9 cellular contexts compared by ENCODE assay signal in genomic region chr16:66548868-66549267, GRCh38. TPM values are rescaled to one million over a fixed set of nuclear protein-coding genes. Genes with fewer than 3 reads are reported as not detected.
DNase-seq lines count a peak whose midpoint lies in the region; ATAC-seq and TF ChIP-seq lines count a peak whose summit lies in the region.
"Had no signal": no experiment of that assay in that cellular context is flagged by ENCODE, and none has a peak within 500 bp of the region (broad histone marks: within the 10 kb centered on the region; RNA-seq: fewer than 3 reads in every experiment).

No MANE protein-coding gene starts in this region.

- H4K20me1 ChIP-seq in SK-N-SH (ENCODE audit: insufficient read depth): no peaks in the 10 kb centered on the region

- WGBS in SK-N-SH (ENCODE audit: low lambda C conversion rate): 99% methylated on average over 9 of the region's 9 CpGs
- 63 to 79% (median 73%) methylated on average over 9 of the region's 9 CpGs for WGBS in adrenal gland, 4 donors

- TF ChIP-seq CTCF in SK-N-SH (IDR thresholded peaks at IDR 0.05): no peak
- no peak for TF ChIP-seq CTCF in adrenal gland (IDR thresholded peaks at IDR 0.05)
- no peak for TF ChIP-seq CTCF in left lung (IDR thresholded peaks at IDR 0.05)

- intact Hi-C loops in adrenal gland (cut with DNase I): no loop called here
- intact Hi-C loops in left lung (cut with DNase I): no loop called here

- peaks cover 14% of the 10 kb centered on the region for H3K79me2 ChIP-seq in SK-N-SH (ENCODE audit: insufficient read depth)

- H3K27me3 ChIP-seq in SK-N-SH (ENCODE audit: insufficient read depth): no peaks in the 10 kb centered on the region
- H3K27me3 ChIP-seq in adrenal gland: no peaks in the 10 kb centered on the region
- H3K27me3 ChIP-seq in left lung: no peaks in the 10 kb centered on the region

- peak overlapping the region; percentile 93; the same call in 1 of the 2 replicates for H3K9ac ChIP-seq in SK-N-SH

- H3K4me2 ChIP-seq in SK-N-SH: peak overlapping the region; percentile 94

- TF ChIP-seq POLR2A in adrenal gland (IDR thresholded peaks at IDR 0.05): no peak

- CTCF ChIA-PET in SK-N-SH (lab: Yijun Ruan, JAX): interaction anchor here (0.9 to 2.6 kb wide), 4 partner anchors 13 to 113 kb away, joined by 3 to 9 read pairs (median 5); no protein-coding TSS in a partner anchor

- no peak for TF ChIP-seq EP300 in SK-N-SH (IDR thresholded peaks at IDR 0.05; ENCODE audit: borderline replicate concordance in 1 of 2, low read depth in 1 of 2, low read length in 1 of 2)

- peaks cover 19 to 27% of the 10 kb centered on the region in 2 experiments; a peak in 3 of 4 replicates for H3K4me1 ChIP-seq in SK-N-SH (ENCODE audit: control insufficient read depth in 1 of 2, insufficient read depth in 2 of 2, low read depth in 1 of 2, low read length in 1 of 2)
- H3K4me1 ChIP-seq in adrenal gland (replicated peaks in 1 of 2): peaks cover 25 to 43% of the 10 kb centered on the region in 2 donors
- peaks cover 24 to 60% of the 10 kb centered on the region in 2 donors for H3K4me1 ChIP-seq in left lung

- no peak for DNase-seq in SK-N-SH
- DNase-seq in adrenal gland: no peak
- no peak for DNase-seq in left lung
- no peak for DNase-seq in substantia nigra (lab: John Stamatoyannopoulos, UW)
- no peak for DNase-seq in NOMO-1 treated with dmso at 0.1 percent for 144 hours (lab: John Stamatoyannopoulos, UW; ENCODE audit: unreplicated experiment)
- DNase-seq in LoVo (ENCODE audit: low spot score): no peak
- DNase-seq in iPS-NIHi11 (ENCODE audit: low spot score): no peak

- H3K9me2 ChIP-seq in SK-N-SH: no peaks in the 10 kb centered on the region

- POLR2A ChIA-PET in SK-N-SH (lab: Yijun Ruan, JAX): no interaction called here

- peak overlapping the region; percentile 65 to 66 for H3K4me3 ChIP-seq in SK-N-SH (ENCODE audit: low read depth in 2 of 2, low read length in 1 of 2)
- peak overlapping the region in 2 of 4 donors; percentile 56 to 79 for H3K4me3 ChIP-seq in adrenal gland
- peak overlapping the region; percentile 69 to 80 for H3K4me3 ChIP-seq in left lung
- H3K4me3 ChIP-seq: SK-N-MC had no signal

- H3K27ac ChIP-seq in SK-N-SH (ENCODE audit: low read depth in 2 of 2, low read length in 1 of 2) (peak overlapping the region in 1 of 2 experiments; percentile 66; a peak in 3 of 4 replicates), adrenal gland (peak overlapping the region in 4 of 5 donors; percentile 87 to 96 (median 92)), left lung (peak overlapping the region; percentile 96 to 98), substantia nigra (ENCODE audit: low read depth, low read length, poor library complexity, severe bottlenecking) (peak overlapping the region; percentile 94)
- H3K27ac ChIP-seq: SK-N-MC had no signal

- H2AFZ ChIP-seq in SK-N-SH (ENCODE audit: low read depth): peak overlapping the region; percentile 75; the same call in 1 of the 2 replicates

- no peaks in the 10 kb centered on the region for H3K9me3 ChIP-seq in SK-N-SH
- no peaks in the 10 kb centered on the region for H3K9me3 ChIP-seq in adrenal gland (replicated peaks in 1 of 3)
- H3K9me3 ChIP-seq in left lung: no peaks in the 10 kb centered on the region

- TF ChIP-seq RAD21 in SK-N-SH (IDR thresholded peaks at IDR 0.05; ENCODE audit: low read length): no peak

- peaks cover 3% of the 10 kb centered on the region for H3F3A ChIP-seq in SK-N-SH (replicated peaks; ENCODE audit: insufficient read depth)

- H3K36me3 ChIP-seq in SK-N-SH (replicated peaks in 1 of 2; ENCODE audit: control insufficient read depth in 1 of 2, insufficient read depth in 2 of 2, low read length in 1 of 2) (peaks cover 0 to 11% of the 10 kb centered on the region in 2 experiments), adrenal gland (replicated peaks in 1 of 2) (no peaks in the 10 kb centered on the region), left lung (no peaks in the 10 kb centered on the region)

- ATAC-seq in SK-N-SH treated with all-trans-retinoic acid at 6 μM for 48 hours (no peak), left lung (no peak)

TF ChIP-seq in SK-N-SH, 30 proteins besides CTCF, POLR2A, EP300 and RAD21 (continues in another document):
- no peak for TF ChIP-seq FOXM1 (IDR thresholded peaks at IDR 0.05; ENCODE audit: low read depth)
- no peak for TF ChIP-seq CHD2 (IDR thresholded peaks at IDR 0.05; ENCODE audit: low read length, partially characterized antibody)
- no peak for TF ChIP-seq RCOR1 (IDR thresholded peaks at IDR 0.05; ENCODE audit: low read length)
- no peak for TF ChIP-seq TAF1 (IDR thresholded peaks at IDR 0.05; ENCODE audit: borderline replicate concordance, low read depth, low read length)
- TF ChIP-seq YY1 (IDR thresholded peaks at IDR 0.05; ENCODE audit: low read depth): no peak
- TF ChIP-seq SIN3A (IDR thresholded peaks at IDR 0.05; ENCODE audit: borderline replicate concordance, low read depth, low read length): no peak
- no peak for TF ChIP-seq RXRA (IDR thresholded peaks at IDR 0.05; ENCODE audit: borderline replicate concordance, low read depth)
- no peak for TF ChIP-seq TEAD4 (IDR thresholded peaks at IDR 0.05; ENCODE audit: borderline replicate concordance, insufficient read depth)
- TF ChIP-seq NRF1 (IDR thresholded peaks at IDR 0.05; ENCODE audit: low read depth, low read length): no peak
- TF ChIP-seq RFX5 (IDR thresholded peaks at IDR 0.05; ENCODE audit: low read length): no peak
- no peak for TF ChIP-seq GABPA (IDR thresholded peaks at IDR 0.05; ENCODE audit: low read depth)
- no peak for TF ChIP-seq USF2 (IDR thresholded peaks at IDR 0.05; ENCODE audit: borderline replicate concordance, low read depth, low read length)

TF ChIP-seq in SK-N-SH treated with all-trans-retinoic acid at 6 μM for 48 hours, 23 proteins besides CTCF, POLR2A, EP300 and RAD21:
- TF ChIP-seq TCF4 (CRISPR knock-in tag; IDR thresholded peaks at IDR 0.05; ENCODE audit: borderline replicate concordance): no peak
- no peak for TF ChIP-seq TOX (CRISPR knock-in tag; IDR thresholded peaks at IDR 0.05; ENCODE audit: borderline replicate concordance)
- TF ChIP-seq RARB (CRISPR knock-in tag; IDR thresholded peaks at IDR 0.05): no peak
- TF ChIP-seq ZNF8 (CRISPR knock-in tag; IDR thresholded peaks at IDR 0.05): no peak
- no peak for TF ChIP-seq ESRRG (CRISPR knock-in tag; IDR thresholded peaks at IDR 0.05)
- TF ChIP-seq ISL1 (CRISPR knock-in tag; IDR thresholded peaks at IDR 0.05): no peak
- no peak for TF ChIP-seq ZFP30 (CRISPR knock-in tag; IDR thresholded peaks at IDR 0.05)
- TF ChIP-seq GLIS3 (CRISPR knock-in tag; IDR thresholded peaks at IDR 0.05): no peak
- no peak for TF ChIP-seq ZFP3 (CRISPR knock-in tag; IDR thresholded peaks at IDR 0.05)
- TF ChIP-seq CSDC2 (CRISPR knock-in tag; IDR thresholded peaks at IDR 0.05): no peak
- no peak for TF ChIP-seq CSRNP3 (CRISPR knock-in tag; IDR thresholded peaks at IDR 0.05)
- no peak for TF ChIP-seq ZNF565 (CRISPR knock-in tag; conservative IDR thresholded peaks at IDR 0.05; ENCODE audit: low read depth)

RNA-seq across cellular contexts. Expression of gene TK2, which starts 1.1 kb away (rescaled TPM):
- polyA plus RNA-seq in SK-N-SH (2012; rRNA removed) (25.2 and 37.6 TPM in 2 replicates), adrenal gland (10 to 100 TPM; 24.9 to 45.3 (median 29.8) TPM)
- 27.7 and 28.2 TPM in 2 replicates for polyA plus RNA-seq in SK-N-SH (2012; cell fraction: cytosol; rRNA removed)
- polyA plus RNA-seq in SK-N-SH (2012; cell fraction: nucleus; rRNA removed): 64.2 and 80.0 TPM in 2 replicates
- total RNA-seq in adrenal gland (10 to 100 TPM; 48.3 to 78.9 (median 67.5) TPM), left lung (10 to 100 TPM; 38.4 to 41.2 TPM)

RNA-seq across cellular contexts. Expression of gene CKLF, which starts 3.5 kb away (rescaled TPM):
- 179 and 211 TPM in 2 replicates for polyA plus RNA-seq in SK-N-SH (2012; rRNA removed)
- polyA plus RNA-seq in SK-N-SH (2012; cell fraction: cytosol; rRNA removed): 185 and 194 TPM in 2 replicates
- 42.3 and 65.4 TPM in 2 replicates for polyA plus RNA-seq in SK-N-SH (2012; cell fraction: nucleus; rRNA removed)
- 10 to 100 TPM; 19.6 to 55.9 (median 43.8) TPM for total RNA-seq in adrenal gland
- polyA plus RNA-seq in adrenal gland: 10 to 100 TPM; 23.6 to 32.8 (median 26.2) TPM
- total RNA-seq in left lung: 10 to 100 TPM; 42.3 to 66.3 TPM

RNA-seq across cellular contexts. Expression of gene CMTM1, which starts 17.4 kb away (rescaled TPM):
- polyA plus RNA-seq in SK-N-SH (2012; rRNA removed) (3.1 and 3.7 TPM in 2 replicates), adrenal gland (1 to 10 TPM in 1 of 3 donors, under 1 TPM in 1, not detected in 1; 0.34 to 1.4 TPM)
- polyA plus RNA-seq in SK-N-SH (2012; cell fraction: cytosol; rRNA removed): 1.0 and 2.3 TPM in 2 replicates
- 3.1 and 3.2 TPM in 2 replicates for polyA plus RNA-seq in SK-N-SH (2012; cell fraction: nucleus; rRNA removed)
- total RNA-seq in adrenal gland (1 to 10 TPM in 6 of 8 donors, under 1 TPM in 2; 0.36 to 6.9 (median 2.9) TPM), left lung (10 to 100 TPM in 1 of 2 donors, 1 to 10 TPM in 1; 5.7 to 10.0 TPM)

RNA-seq across cellular contexts. Expression of gene CMTM2, which starts 30.4 kb away (rescaled TPM):
- polyA plus RNA-seq in SK-N-SH (2012; rRNA removed) (not detected in 2 replicates), adrenal gland (under 1 TPM in 2 of 3 donors, not detected in 1; 0.17 to 0.80 TPM)
- polyA plus RNA-seq in SK-N-SH (2012; cell fraction: cytosol; rRNA removed): 0.07 TPM in 1 of 2 replicates, not detected in the other
- polyA plus RNA-seq in SK-N-SH (2012; cell fraction: nucleus; rRNA removed): 0.39 and 0.46 TPM in 2 replicates
- total RNA-seq in adrenal gland (not detected), left lung (1 to 10 TPM in 1 of 2 donors, under 1 TPM in 1; 0.52 to 5.4 TPM)

RNA-seq across cellular contexts. Expression of gene CMTM3, which starts 55.6 kb away (rescaled TPM):
- polyA plus RNA-seq in SK-N-SH (2012; rRNA removed) (64.2 and 69.4 TPM in 2 replicates), adrenal gland (10 to 100 TPM in 2 of 3 donors, 1 to 10 TPM in 1; 6.4 to 30.0 (median 25.2) TPM)
- 51.4 and 73.9 TPM in 2 replicates for polyA plus RNA-seq in SK-N-SH (2012; cell fraction: cytosol; rRNA removed)
- polyA plus RNA-seq in SK-N-SH (2012; cell fraction: nucleus; rRNA removed): 44.1 and 60.0 TPM in 2 replicates
- total RNA-seq in adrenal gland (10 to 100 TPM; 14.6 to 31.8 (median 24.9) TPM), left lung (10 to 100 TPM; 42.6 to 51.5 TPM)
